Comparison of ENCODE assay signal across 10 cellular contexts in genomic region chr19:14416743-14417214, GRCh38. TPM values are rescaled to one million over a fixed set of nuclear protein-coding genes. Genes with fewer than 3 reads are reported as not detected.
DNase-seq lines count a peak whose midpoint lies in the region; ATAC-seq and TF ChIP-seq lines count a peak whose summit lies in the region.
"Had no signal": no experiment of that assay in that cellular context is flagged by ENCODE, and none has a peak within 500 bp of the region (broad histone marks: within the 10 kb centered on the region; RNA-seq: fewer than 3 reads in every experiment).

No MANE protein-coding gene starts in this region.

- no peak overlapping the region for H3K23ac ChIP-seq in mesendoderm (ENCODE audit: low read length)

- no peak overlapping the region for H3K4me2 ChIP-seq in mesendoderm (ENCODE audit: low read length)

- H2BK5ac ChIP-seq in mesendoderm (ENCODE audit: low read length), result no peak overlapping the region

- peaks cover 63% of the 10 kb centered on the region for H3K4me1 ChIP-seq in CD8-positive, alpha-beta T cell (ENCODE audit: insufficient read depth, low read length)
- no peaks in the 10 kb centered on the region for H3K4me1 ChIP-seq in mesendoderm (ENCODE audit: control insufficient read depth, low read depth, low read length)

- H3K79me2 ChIP-seq in mesendoderm (ENCODE audit: control insufficient read depth, insufficient read depth, low read length), result peaks cover 68% of the 10 kb centered on the region

- H3K4me1 Mint-ChIP-seq in CD8-positive, alpha-beta T cell (ENCODE audit: low read depth), result peaks cover 61% of the 10 kb centered on the region
- peaks cover 42% of the 10 kb centered on the region for H3K4me1 Mint-ChIP-seq in activated CD8-positive, alpha-beta T cell treated with anti-CD3 and anti-CD28 coated beads for 36 hours (ENCODE audit: low read depth)

- no peak overlapping the region for H4K5ac ChIP-seq in mesendoderm (ENCODE audit: low read length)

- H3K9me3 Mint-ChIP-seq in CD8-positive, alpha-beta T cell, result no peaks in the 10 kb centered on the region
- no peaks in the 10 kb centered on the region for H3K9me3 Mint-ChIP-seq in activated CD8-positive, alpha-beta T cell treated with anti-CD3 and anti-CD28 coated beads for 36 hours

- H3K27ac Mint-ChIP-seq in CD8-positive, alpha-beta T cell, result peak overlapping the region; percentile 80
- peak overlapping the region; percentile 89 for H3K27ac Mint-ChIP-seq in activated CD8-positive, alpha-beta T cell treated with anti-CD3 and anti-CD28 coated beads for 36 hours

- ATAC-seq in CD8-positive, alpha-beta T cell, result no peak
- no peak for ATAC-seq in activated CD8-positive, alpha-beta T cell treated with anti-CD3 and anti-CD28 coated beads for 36 hours
- ATAC-seq in HG03108 (IDR thresholded peaks at IDR 0.05; ENCODE audit: unreplicated experiment), result no peak
- ATAC-seq in GM21526 (IDR thresholded peaks at IDR 0.05; ENCODE audit: low FRiP score, unreplicated experiment), result no peak
- ATAC-seq in HG02973 (IDR thresholded peaks at IDR 0.05; ENCODE audit: unreplicated experiment), result no peak

- H3K9me3 ChIP-seq in CD8-positive, alpha-beta T cell (ENCODE audit: low read length), result no peaks in the 10 kb centered on the region

- H3K27me3 Mint-ChIP-seq in CD8-positive, alpha-beta T cell (ENCODE audit: low read depth), result no peaks in the 10 kb centered on the region
- H3K27me3 Mint-ChIP-seq in activated CD8-positive, alpha-beta T cell treated with anti-CD3 and anti-CD28 coated beads for 36 hours, result no peaks in the 10 kb centered on the region

- H2BK120ac ChIP-seq in mesendoderm (ENCODE audit: low read depth, low read length), result no peak overlapping the region

- CTCF ChIA-PET in CD8-positive, alpha-beta T cell (lab: Charles Lee), result interaction anchor here (1.0 to 14.6 kb wide), 3 partner anchors 36 to 64 kb away, joined by 4 to 218 read pairs (median 5); partner anchors contain the start of gene ADGRE5
- CTCF ChIA-PET in activated CD8-positive, alpha-beta T cell treated with anti-CD3 and anti-CD28 coated beads for 36 hours (lab: Charles Lee), result interaction anchor here (0.9 to 4.1 kb wide), 4 partner anchors 10 to 55 kb away, joined by 3 to 21 read pairs (median 8); no protein-coding TSS in a partner anchor

- WGBS in mesendoderm (ENCODE audit: extremely low coverage, insufficient coverage, low lambda C conversion rate), result no CpG with 5 or more reads among the region's 7 CpGs

- DNase-seq in CD8-positive, alpha-beta T cell, result no peak
- no peak for DNase-seq in Jurkat, Clone E6-1 (ENCODE audit: low read depth, low spot score)
- DNase-seq in activated CD8-positive, alpha-beta T cell treated with anti-CD3 and anti-CD28 coated beads for 36 hours, result no peak
- no peak for DNase-seq in mesendoderm
- DNase-seq in T-helper 9 cell, result no peak

- no peaks in the 10 kb centered on the region for H3K27me3 ChIP-seq in CD8-positive, alpha-beta T cell (ENCODE audit: insufficient read depth, low read length)
- no peaks in the 10 kb centered on the region for H3K27me3 ChIP-seq in mesendoderm (ENCODE audit: insufficient read depth, low read length, poor library complexity)

- peaks cover 44% of the 10 kb centered on the region for H3K36me3 Mint-ChIP-seq in CD8-positive, alpha-beta T cell
- H3K36me3 Mint-ChIP-seq in activated CD8-positive, alpha-beta T cell treated with anti-CD3 and anti-CD28 coated beads for 36 hours (ENCODE audit: low read depth), result peaks cover 53% of the 10 kb centered on the region

- H3K4me3 ChIP-seq in CD8-positive, alpha-beta T cell (ENCODE audit: low read depth, low read length), result no peak overlapping the region
- peak overlapping the region; percentile 93 for H3K4me3 ChIP-seq in Jurkat, Clone E6-1 (ENCODE audit: low read length)
- H3K4me3 ChIP-seq in mesendoderm (ENCODE audit: low read length), result no peak overlapping the region

- H3K4ac ChIP-seq in mesendoderm (ENCODE audit: low read depth, low read length), result no peak overlapping the region

- POLR2A ChIA-PET in CD8-positive, alpha-beta T cell (lab: Charles Lee), result interaction anchor here (0.9 to 1.1 kb wide), 2 partner anchors 10 to 35 kb away, joined by 3 to 4 read pairs; partner anchors contain the start of gene ADGRE5
- POLR2A ChIA-PET in activated CD8-positive, alpha-beta T cell treated with anti-CD3 and anti-CD28 coated beads for 36 hours (lab: Charles Lee), result interaction anchor here (0.6 to 8.9 kb wide), 8 partner anchors 11 to 83 kb away, joined by 3 to 58 read pairs (median 3); partner anchors contain the start of gene ADGRE5

- H3K79me1 ChIP-seq in mesendoderm (ENCODE audit: low read length), result peaks cover 16% of the 10 kb centered on the region

- peak overlapping the region; percentile 21 for H3K27ac ChIP-seq in CD8-positive, alpha-beta T cell (ENCODE audit: low read depth, low read length)
- no peak overlapping the region for H3K27ac ChIP-seq in mesendoderm (ENCODE audit: low read depth, low read length)

- H2BK15ac ChIP-seq in mesendoderm (replicated peaks; ENCODE audit: low read depth), result no peak overlapping the region

- peak overlapping the region; percentile 47 for H3K56ac ChIP-seq in mesendoderm (ENCODE audit: low read length)

- no peak overlapping the region for H2AK5ac ChIP-seq in mesendoderm (ENCODE audit: low read length)

- no peak overlapping the region for H3K18ac ChIP-seq in mesendoderm (ENCODE audit: low read length)

- no peak overlapping the region for H4K8ac ChIP-seq in mesendoderm (ENCODE audit: low read depth, low read length)

- TF ChIP-seq CTCF in CD8-positive, alpha-beta T cell (IDR thresholded peaks at IDR 0.05), result no peak
- TF ChIP-seq CTCF in activated CD8-positive, alpha-beta T cell treated with anti-CD3 and anti-CD28 coated beads for 36 hours (IDR thresholded peaks at IDR 0.05), result no peak

- peak overlapping the region; percentile 70 for H3K4me3 Mint-ChIP-seq in CD8-positive, alpha-beta T cell
- H3K4me3 Mint-ChIP-seq in activated CD8-positive, alpha-beta T cell treated with anti-CD3 and anti-CD28 coated beads for 36 hours, result peak overlapping the region; percentile 93

- intact Hi-C loops in CD8-positive, alpha-beta T cell (cut with DNase I, micrococcal nuclease), result no loop called here
- intact Hi-C loops in activated CD8-positive, alpha-beta T cell treated with anti-CD3 and anti-CD28 coated beads for 36 hours (cut with micrococcal nuclease), result no loop called here

- H3K36me3 ChIP-seq in CD8-positive, alpha-beta T cell (ENCODE audit: insufficient read depth, low read length), result peaks cover 18% of the 10 kb centered on the region
- H3K36me3 ChIP-seq in mesendoderm (ENCODE audit: control insufficient read depth, insufficient read depth, low read length), result peaks cover 8% of the 10 kb centered on the region

- peak overlapping the region; percentile 7 for H3K9ac ChIP-seq in mesendoderm (ENCODE audit: low read length)

RNA-seq across cellular contexts. Expression of gene DDX39A, which starts 2.4 kb away (rescaled TPM):
- 100 to 1,000 TPM; 342 to 372 TPM for total RNA-seq in CD8-positive, alpha-beta T cell
- 289 TPM for polyA plus RNA-seq in Jurkat, Clone E6-1 (2012; ENCODE audit: insufficient read depth, insufficient read length)
- 100 to 1,000 TPM; 217 to 226 TPM for total RNA-seq in activated CD8-positive, alpha-beta T cell treated with anti-CD3 and anti-CD28 coated beads for 36 hours
- polyA plus RNA-seq in mesendoderm (2013, experiment 1 of 2), result 147 TPM
- polyA plus RNA-seq in mesendoderm (2013, experiment 2 of 2), result 152 TPM

RNA-seq across cellular contexts. Expression of gene PKN1, which starts 16.3 kb away (rescaled TPM):
- 100 to 1,000 TPM; 152 to 158 TPM for total RNA-seq in CD8-positive, alpha-beta T cell
- 152 TPM for polyA plus RNA-seq in Jurkat, Clone E6-1 (2012; ENCODE audit: insufficient read depth, insufficient read length)
- total RNA-seq in activated CD8-positive, alpha-beta T cell treated with anti-CD3 and anti-CD28 coated beads for 36 hours, result 100 to 1,000 TPM; 172 to 192 TPM
- polyA plus RNA-seq in mesendoderm (2013, experiment 1 of 2), result 35.9 TPM
- 37.9 TPM for polyA plus RNA-seq in mesendoderm (2013, experiment 2 of 2)

RNA-seq across cellular contexts. Expression of gene ADGRE5, which starts 35.5 kb away (rescaled TPM):
- 100 to 1,000 TPM; 822 to 834 TPM for total RNA-seq in CD8-positive, alpha-beta T cell
- polyA plus RNA-seq in Jurkat, Clone E6-1 (2012; ENCODE audit: insufficient read depth, insufficient read length), result 30.3 TPM
- total RNA-seq in activated CD8-positive, alpha-beta T cell treated with anti-CD3 and anti-CD28 coated beads for 36 hours, result 100 to 1,000 TPM; 185 to 186 TPM
- 1.4 TPM for polyA plus RNA-seq in mesendoderm (2013, experiment 1 of 2)
- polyA plus RNA-seq in mesendoderm (2013, experiment 2 of 2), result 1.7 TPM

RNA-seq across cellular contexts. Expression of gene PTGER1, which starts 58.4 kb away (rescaled TPM):
- under 1 TPM in 1 of 2 experiments, not detected in 1; 0.22 TPM for total RNA-seq in CD8-positive, alpha-beta T cell
- polyA plus RNA-seq in Jurkat, Clone E6-1 (2012; ENCODE audit: insufficient read depth, insufficient read length), result not detected
- total RNA-seq in activated CD8-positive, alpha-beta T cell treated with anti-CD3 and anti-CD28 coated beads for 36 hours, result under 1 TPM; 0.43 TPM
- 0.11 TPM for polyA plus RNA-seq in mesendoderm (2013, experiment 1 of 2)
- polyA plus RNA-seq in mesendoderm (2013, experiment 2 of 2), result 0.07 TPM
- total RNA-seq: myocyte, SK-MEL-5 had no signal

Comparison
In these comparisons a context has a peak if more than half of its experiments do, and no peak if none do; other contexts are left out.
1. RNA of gene ADGRE5, which starts 35.5 kb away (total RNA-seq): 822 to 834 TPM in CD8-positive, alpha-beta T cell; 185 to 186 TPM in activated CD8-positive, alpha-beta T cell treated with anti-CD3 and anti-CD28 coated beads for 36 hours; every median in the first group is over 4 times any median in the second.